In genomic region chr6:30748301-30748769, GRCh38 we compare ENCODE assay signal across 1 cellular context.
A peak's percentile ranks its signal among the peaks of the same experiment; 100 is the strongest.
TF ChIP-seq lines count a peak whose summit lies in the region.

No MANE protein-coding gene starts in this region.

TF ChIP-seq in endothelial cell of umbilical vein, 7 proteins besides CTCF, POLR2A, EP300 and RAD21:
- TF ChIP-seq POLR2AphosphoS5 (IDR thresholded peaks at IDR 0.05; ENCODE audit: insufficient read depth, low read depth, low read length) (peak; percentile 33), JUN (IDR thresholded peaks at IDR 0.05; ENCODE audit: borderline replicate concordance, insufficient read depth, insufficient read length, low read depth) (peak; percentile 55), FOS (IDR thresholded peaks at IDR 0.05; ENCODE audit: borderline replicate concordance, insufficient read depth, low read length) (no peak), GATA2 (IDR thresholded peaks at IDR 0.05; ENCODE audit: insufficient read depth, insufficient read length, low read depth, low read length) (peak; percentile 50)
- TF ChIP-seq, protein P1, sequence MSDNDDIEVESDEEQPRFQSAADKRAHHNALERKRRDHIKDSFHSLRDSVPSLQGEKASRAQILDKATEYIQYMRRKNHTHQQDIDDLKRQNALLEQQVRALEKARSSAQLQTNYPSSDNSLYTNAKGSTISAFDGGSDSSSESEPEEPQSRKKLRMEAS (IDR thresholded peaks at IDR 0.05; ENCODE audit: insufficient read depth, insufficient read length): no peak
